ENCODE assay signal across 1 cellular context in genomic region chr10:125719173-125720001, GRCh38.
TF ChIP-seq lines count a peak whose summit lies in the region.

Gene EDRF1, plus strand, starts transcription at chr10:125719709. Its CDS starts 99 bp downstream, at chr10:125719808.

TF ChIP-seq in K562, 482 proteins besides CTCF, POLR2A, EP300 and RAD21 (continued from another document and continues in another):
- TF ChIP-seq E2F8 (IDR thresholded peaks at IDR 0.05; ENCODE audit: low read depth, partially characterized antibody) (peak; percentile 69), NKRF (IDR thresholded peaks at IDR 0.05; ENCODE audit: borderline replicate concordance) (peak; percentile 63; the same call in 1 of the 2 replicates), NR4A1 (CRISPR knock-in tag; IDR thresholded peaks at IDR 0.05) (no peak), NR4A1 (tag; IDR thresholded peaks at IDR 0.05) (no peak), NR2C2 (CRISPR knock-in tag; IDR thresholded peaks at IDR 0.05) (no peak), NR2C2 (tag; IDR thresholded peaks at IDR 0.05) (peak; percentile 22; the same call in 1 of the 2 replicates), TBP (optimal IDR thresholded peaks at IDR 0.05; ENCODE audit: low read depth, low read length) (peak; percentile 85), L3MBTL2 (IDR thresholded peaks at IDR 0.05) (peak; percentile 84), GTF2E2 (tag; IDR thresholded peaks at IDR 0.05) (peak; percentile 67; the same call in 1 of the 2 replicates), ZZZ3 (IDR thresholded peaks at IDR 0.05) (peak; percentile 90), SIN3B (IDR thresholded peaks at IDR 0.05; ENCODE audit: low read depth) (peak; percentile 56; the same call in 1 of the 2 replicates), POLR2G (IDR thresholded peaks at IDR 0.05; ENCODE audit: low read depth, low read length) (peak; percentile 93), MBD1 (CRISPR knock-in tag; IDR thresholded peaks at IDR 0.05) (no peak), POLR2B (IDR thresholded peaks at IDR 0.05; ENCODE audit: low read depth, partially characterized antibody) (peak; percentile 74), GABPA (tag; conservative IDR thresholded peaks at IDR 0.05; ENCODE audit: low read depth) (peak; percentile 92), C11orf30 (IDR thresholded peaks at IDR 0.05; ENCODE audit: low read depth) (peak; percentile 49), E2F6 (IDR thresholded peaks at IDR 0.05; ENCODE audit: borderline replicate concordance in 1 of 2, extremely low read depth in 1 of 2, insufficient read depth in 1 of 2, insufficient read length in 1 of 2, low read depth in 1 of 2, low read length in 1 of 2, poor library complexity in 1 of 2, severe bottlenecking in 1 of 2) (peak; percentile 30 to 71), ARID4B (CRISPR knock-in tag; IDR thresholded peaks at IDR 0.05) (peak; percentile 56; the same call in 1 of the 2 replicates), MYNN (IDR thresholded peaks at IDR 0.05) (0 out of 2 replicates have a peak, but pooled peaks have one; percentile 27), MYNN (CRISPR knock-in tag; IDR thresholded peaks at IDR 0.05) (no peak), MYC (IDR thresholded peaks at IDR 0.05; ENCODE audit: low read depth, low read length) (peak; percentile 52; the same call in 1 of the 2 replicates), MYC (CRISPR knock-in tag; IDR thresholded peaks at IDR 0.05; ENCODE audit: borderline replicate concordance, low read depth) (no peak), CTBP1 (IDR thresholded peaks at IDR 0.05; ENCODE audit: borderline replicate concordance) (peak; percentile 62), FOXK2 (conservative IDR thresholded peaks at IDR 0.05 in 1 of 2, IDR thresholded peaks at IDR 0.05 in 1 of 2; ENCODE audit: low read depth in 2 of 2) (0 out of 4 replicates have a peak, but pooled peaks of 1 of the 2 experiments have one; percentile 16), ZNF280A (IDR thresholded peaks at IDR 0.05; ENCODE audit: low read depth, partially characterized antibody) (no peak), SOX6 (IDR thresholded peaks at IDR 0.05) (0 out of 2 replicates have a peak, but pooled peaks have one; percentile 5), ZNF12 (CRISPR knock-in tag; IDR thresholded peaks at IDR 0.05) (0 out of 2 replicates have a peak, but pooled peaks have one; percentile 31), ZNF324 (CRISPR knock-in tag; IDR thresholded peaks at IDR 0.05) (no peak), CHD2 (IDR thresholded peaks at IDR 0.05; ENCODE audit: low read depth, low read length) (peak; percentile 97), TAF1 (IDR thresholded peaks at IDR 0.05; ENCODE audit: control insufficient read depth, extremely low read depth, insufficient read depth, low read length, severe bottlenecking) (peak; percentile 67), MAZ (CRISPR knock-in tag; conservative IDR thresholded peaks at IDR 0.05 in 1 of 2, IDR thresholded peaks at IDR 0.05 in 1 of 2) (peak; percentile 21 to 61; a peak in 3 of 4 replicates), CLOCK (CRISPR knock-in tag; IDR thresholded peaks at IDR 0.05; ENCODE audit: borderline replicate concordance) (no peak), RCOR1 (IDR thresholded peaks at IDR 0.05; ENCODE audit: borderline replicate concordance in 1 of 2, low read depth in 2 of 2, low read length in 2 of 2) (no peak), PKNOX1 (IDR thresholded peaks at IDR 0.05) (peak; percentile 92), CXXC5 (CRISPR knock-in tag; IDR thresholded peaks at IDR 0.05) (peak; percentile 60; the same call in 1 of the 2 replicates), TRIM28 (IDR thresholded peaks at IDR 0.05) (0 out of 2 replicates have a peak, but pooled peaks have one; percentile 21), ZNF274 (IDR thresholded peaks at IDR 0.05; ENCODE audit: borderline replicate concordance, low read depth, low read length) (no peak), ATF6 (CRISPR knock-in tag; IDR thresholded peaks at IDR 0.05) (0 out of 2 replicates have a peak, but pooled peaks have one; percentile 24), USF1 (CRISPR knock-in tag; IDR thresholded peaks at IDR 0.05) (no peak)
